In the genomic region with DNA sequence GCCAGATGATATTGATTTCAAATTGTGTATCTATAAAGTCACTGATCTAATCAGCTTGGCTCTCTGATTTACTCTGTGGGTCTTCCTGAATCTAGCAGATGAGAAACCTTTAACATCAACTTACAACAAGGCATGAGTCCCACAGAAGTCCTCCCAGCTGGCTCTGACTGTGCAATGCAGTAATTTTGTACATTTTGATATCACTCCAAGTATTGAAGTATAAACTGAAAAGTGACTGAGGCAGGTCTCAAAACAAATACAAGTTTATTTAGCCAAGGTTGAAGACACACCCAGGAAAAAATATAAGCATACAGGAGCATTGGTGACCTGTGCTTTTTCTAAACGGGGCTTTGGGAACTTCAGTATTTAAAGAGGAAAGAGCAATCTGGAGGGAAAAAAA, we compare ENCODE assay signal across 22 cellular contexts.
"Had no signal": no experiment of that assay in that cellular context is flagged by ENCODE, and none has a peak within 500 bp of the region (broad histone marks: within the 10 kb centered on the region; RNA-seq: fewer than 3 reads in every experiment).

No MANE protein-coding gene starts in this region.

- H3K4me3 Mint-ChIP-seq: immature natural killer cell, mesothelial cell of epicardium had no signal

- DNase-seq: dermis blood vessel endothelial cell; dorsolateral prefrontal cortex; effector CD4-positive, alpha-beta T cell; effector memory CD4-positive, alpha-beta T cell; foreskin keratinocyte; heart left ventricle; hypothalamus; immature natural killer cell; islet precursor cell; kidney; kidney glomerular epithelial cell; left colon; left ventricle myocardium superior; lower lobe of right lung; mesenchymal stem cell; mucosa of descending colon had no signal

- H3K4me1 Mint-ChIP-seq: immature natural killer cell had no signal

- H3K4me2 ChIP-seq: hepatocyte had no signal

- H3K4me1 ChIP-seq: esophagus muscularis mucosa, gastroesophageal sphincter, heart left ventricle, lower lobe of right lung had no signal

- H3K27ac Mint-ChIP-seq: immature natural killer cell, mesothelial cell of epicardium had no signal

- H3K4me3 ChIP-seq: coronary artery, dorsolateral prefrontal cortex, esophagus muscularis mucosa, gastroesophageal sphincter, heart left ventricle, hepatocyte, lower lobe of right lung, mucosa of descending colon had no signal

- H3K9me3 ChIP-seq: esophagus muscularis mucosa, gastroesophageal sphincter, heart left ventricle, lower lobe of right lung, mucosa of descending colon had no signal

- H3K36me3 ChIP-seq: esophagus muscularis mucosa, gastroesophageal sphincter, heart left ventricle, lower lobe of right lung had no signal

- H3K27ac ChIP-seq: coronary artery, dorsolateral prefrontal cortex, esophagus muscularis mucosa, foreskin keratinocyte, gastroesophageal sphincter, heart left ventricle, hepatocyte, lower lobe of right lung had no signal

- H2AFZ ChIP-seq: hepatocyte had no signal

- H3K36me3 Mint-ChIP-seq: immature natural killer cell, mesothelial cell of epicardium had no signal

- H3K27me3 ChIP-seq: foreskin keratinocyte, gastroesophageal sphincter had no signal

- H3K9me3 Mint-ChIP-seq: immature natural killer cell, mesothelial cell of epicardium had no signal

- H3K79me2 ChIP-seq: hepatocyte had no signal

- ATAC-seq: foreskin keratinocyte, gastroesophageal sphincter, heart left ventricle, left colon, left lobe of liver, left ventricle myocardium superior, lower lobe of right lung, mucosa of descending colon had no signal
